Comparison of ENCODE assay signal across 10 cellular contexts in genomic region chr6:37142047-37142614, GRCh38. TPM values are rescaled to one million over a fixed set of nuclear protein-coding genes. Genes with fewer than 3 reads are reported as not detected.
DNase-seq lines count a peak whose midpoint lies in the region; ATAC-seq and TF ChIP-seq lines count a peak whose summit lies in the region.
"Had no signal": no experiment of that assay in that cellular context is flagged by ENCODE, and none has a peak within 500 bp of the region (broad histone marks: within the 10 kb centered on the region; RNA-seq: fewer than 3 reads in every experiment).

No MANE protein-coding gene starts in this region.

- peaks cover 6% of the 10 kb centered on the region for H3K27me3 Mint-ChIP-seq in activated naive CD4-positive, alpha-beta T cell treated with anti-CD3 and anti-CD28 coated beads, Interleukin-2, amount 10 ng/mL, durations not matched to agents 7 days and 5 days
- H3K27me3 Mint-ChIP-seq: naive B cell had no signal

- WGBS in urinary bladder: 37% methylated on average over 4 of the region's 4 CpGs

- TF ChIP-seq CTCF in WERI-Rb-1 (IDR thresholded peaks at IDR 0.05; ENCODE audit: low read depth, low read length): no peak

- H3K9ac ChIP-seq in iPS-18a (ENCODE audit: low read length): peak overlapping the region; percentile 35

- H3K4me3 ChIP-seq in WERI-Rb-1 (ENCODE audit: low read depth, low read length) (no peak overlapping the region), iPS-18a (ENCODE audit: low read length) (peak overlapping the region; percentile 19), urinary bladder (ENCODE audit: low read depth, low read length) (no peak overlapping the region)

- peaks cover 13% of the 10 kb centered on the region for H3K4me1 Mint-ChIP-seq in activated naive CD4-positive, alpha-beta T cell treated with anti-CD3 and anti-CD28 coated beads, Interleukin-2, amount 10 ng/mL, durations not matched to agents 7 days and 5 days

- no peak for ATAC-seq in HG03108 (IDR thresholded peaks at IDR 0.05; ENCODE audit: unreplicated experiment)

- no peaks in the 10 kb centered on the region for H3K9me3 Mint-ChIP-seq in activated naive CD4-positive, alpha-beta T cell treated with anti-CD3 and anti-CD28 coated beads, Interleukin-2, amount 10 ng/mL, durations not matched to agents 7 days and 5 days
- H3K9me3 Mint-ChIP-seq: naive B cell had no signal

- no peaks in the 10 kb centered on the region for H3K36me3 Mint-ChIP-seq in activated naive CD4-positive, alpha-beta T cell treated with anti-CD3 and anti-CD28 coated beads, Interleukin-2, amount 10 ng/mL, durations not matched to agents 7 days and 5 days
- H3K36me3 Mint-ChIP-seq: naive B cell had no signal

- H3K27ac ChIP-seq in WERI-Rb-1 (no peak overlapping the region), iPS-18a (ENCODE audit: low read length) (peak overlapping the region; percentile 22), urinary bladder (ENCODE audit: low read depth) (peak overlapping the region; percentile 45)

- POLR2A ChIA-PET in HEK293T (lab: Yijun Ruan, JAX): interaction anchor here (0.8 to 1.9 kb wide), 4 partner anchors 11 to 29 kb away, joined by 3 to 8 read pairs (median 4); partner anchors contain the start of gene PIM1

- H3K27me3 ChIP-seq in WERI-Rb-1 (ENCODE audit: insufficient read depth, low read depth, severe bottlenecking) (no peaks in the 10 kb centered on the region), iPS-18a (ENCODE audit: control insufficient read depth, insufficient read depth, low read length) (no peaks in the 10 kb centered on the region)

- H3K4me1 ChIP-seq in iPS-18a (ENCODE audit: control insufficient read depth, low read depth, low read length): peaks cover 52% of the 10 kb centered on the region
- no peaks in the 10 kb centered on the region for H3K4me1 ChIP-seq in urinary bladder (ENCODE audit: insufficient read depth)

- H3K9me3 ChIP-seq in WERI-Rb-1 (ENCODE audit: severe bottlenecking) (no peaks in the 10 kb centered on the region), iPS-18a (ENCODE audit: control insufficient read depth, low read depth, low read length) (no peaks in the 10 kb centered on the region)

- no peak overlapping the region for H3K4me3 Mint-ChIP-seq in activated naive CD4-positive, alpha-beta T cell treated with anti-CD3 and anti-CD28 coated beads, Interleukin-2, amount 10 ng/mL, durations not matched to agents 7 days and 5 days
- H3K4me3 Mint-ChIP-seq: naive B cell had no signal

- H3K27ac Mint-ChIP-seq in activated naive CD4-positive, alpha-beta T cell treated with anti-CD3 and anti-CD28 coated beads, Interleukin-2, amount 10 ng/mL, durations not matched to agents 7 days and 5 days: peak overlapping the region; percentile 2

- H3K36me3 ChIP-seq in WERI-Rb-1 (no peaks in the 10 kb centered on the region), iPS-18a (ENCODE audit: control insufficient read depth, low read depth, low read length) (no peaks in the 10 kb centered on the region), urinary bladder (ENCODE audit: insufficient read depth) (no peaks in the 10 kb centered on the region)

- DNase-seq in activated naive CD4-positive, alpha-beta T cell treated with anti-CD3 and anti-CD28 coated beads, Interleukin-2, amount 10 ng/mL, durations not matched to agents 7 days and 5 days: no peak
- DNase-seq in activated naive CD4-positive, alpha-beta T cell treated with anti-CD3 and anti-CD28 coated beads, Interleukin-2, amount 50 U/mL, for 16 hours: no peak
- peak; percentile 52 for DNase-seq in WERI-Rb-1
- DNase-seq in GM03348 (ENCODE audit: low spot score): no peak
- no peak for DNase-seq in HEK293T (ENCODE audit: extremely low spot score)
- DNase-seq: activated CD4-positive, alpha-beta T cell treated with anti-CD3 and anti-CD28 coated beads, Interleukin-2, amount 50 U/mL, for 4 hours; naive B cell had no signal

- CTCF ChIA-PET in activated naive CD4-positive, alpha-beta T cell treated with anti-CD3 and anti-CD28 coated beads, Interleukin-2, amount 10 ng/mL, durations not matched to agents 7 days and 5 days (lab: Charles Lee): interaction anchor here (1.0 to 1.2 kb wide), 2 partner anchors 27 to 32 kb away, joined by 3 read pairs; partner anchors contain the start of gene PIM1
- CTCF ChIA-PET in HEK293T (lab: Yijun Ruan, JAX): interaction anchor here (0.6 kb wide), 2 partner anchors 22 to 96 kb away, joined by 3 to 8 read pairs; no protein-coding TSS in a partner anchor

TF ChIP-seq in HEK293T, 16 proteins besides CTCF, POLR2A, EP300 and RAD21:
- TF ChIP-seq HDGF (IDR thresholded peaks at IDR 0.05; ENCODE audit: borderline replicate concordance) (no peak), FOXM1 (IDR thresholded peaks at IDR 0.05; ENCODE audit: borderline replicate concordance) (no peak), NFRKB (IDR thresholded peaks at IDR 0.05) (no peak), LEF1 (IDR thresholded peaks at IDR 0.05; ENCODE audit: borderline replicate concordance) (no peak)

RNA-seq across cellular contexts. Expression of gene PIM1, which starts 27.8 kb away (rescaled TPM):
- total RNA-seq in urinary bladder: 25.7 TPM
- polyA plus RNA-seq in urinary bladder: 55.8 TPM
